ENCODE assay signal across 8 cellular contexts in genomic region chr9:112316544-112316943, GRCh38. TPM values are rescaled to one million over a fixed set of nuclear protein-coding genes. Genes with fewer than 3 reads are reported as not detected.
A peak's percentile ranks its signal among the peaks of the same experiment; 100 is the strongest.
DNase-seq lines count a peak whose midpoint lies in the region; ATAC-seq and TF ChIP-seq lines count a peak whose summit lies in the region.
"Not testable (repeated sequence)": the region's sequence is repeated elsewhere in the genome, so short reads cannot be mapped to it uniquely, and the experiment has no call there.

No MANE protein-coding gene starts in this region.

- not testable (repeated sequence) for H3K27me3 ChIP-seq in CD4-positive, CD25-positive, alpha-beta regulatory T cell (ENCODE audit: control insufficient read depth, insufficient read depth, low read length); HL-60 (ENCODE audit: insufficient read depth, poor library complexity, severe bottlenecking); endodermal cell (ENCODE audit: control insufficient read depth, insufficient read depth, low read length, poor library complexity, severe bottlenecking)

- H3K9me3 Mint-ChIP-seq in CD4-positive, CD25-positive, alpha-beta regulatory T cell; WTC11; activated CD8-positive, alpha-beta memory T cell treated with anti-CD3 and anti-CD28 coated beads, Interleukin-2, amount 10 ng/mL, durations not matched to agents 7 days and 5 days (ENCODE audit: low read depth); activated naive CD8-positive, alpha-beta T cell treated with anti-CD3 and anti-CD28 coated beads for 36 hours; endodermal cell; naive thymus-derived CD8-positive, alpha-beta T cell; stimulated activated memory B cell treated with anti-CD40 and anti-IgM and Interleukin-4, amounts not matched to agents 10 μg/mL and 1 μg/mL and 100 μg/mL, for 72 hours: not testable (repeated sequence)

- ATAC-seq in CD4-positive, CD25-positive, alpha-beta regulatory T cell (ENCODE audit: low read depth in 2 of 2); WTC11; activated CD8-positive, alpha-beta memory T cell treated with anti-CD3 and anti-CD28 coated beads, Interleukin-2, amount 10 ng/mL, durations not matched to agents 7 days and 5 days; naive thymus-derived CD8-positive, alpha-beta T cell; stimulated activated memory B cell treated with anti-CD40 and anti-IgM and Interleukin-4, amounts not matched to agents 10 μg/mL and 1 μg/mL and 100 μg/mL, for 72 hours: not testable (repeated sequence)

- not testable (repeated sequence) for H3K9me3 ChIP-seq in CD4-positive, CD25-positive, alpha-beta regulatory T cell (ENCODE audit: control insufficient read depth in 2 of 2, low read length in 2 of 2); endodermal cell (ENCODE audit: control insufficient read depth, low read length)

- peaks cover 39% of the 10 kb centered on the region for H3K4me1 ChIP-seq in CD4-positive, CD25-positive, alpha-beta regulatory T cell (ENCODE audit: control insufficient read depth, insufficient read depth, low read length, poor library complexity, severe bottlenecking)
- H3K4me1 ChIP-seq in endodermal cell (ENCODE audit: control insufficient read depth, insufficient read depth, low read length): not testable (repeated sequence)

- H3K27ac Mint-ChIP-seq in CD4-positive, CD25-positive, alpha-beta regulatory T cell: peak overlapping the region; percentile 81 to 93 (median 87)
- H3K27ac Mint-ChIP-seq in WTC11: peak overlapping the region; percentile 86; the same call in 1 of the 2 replicates
- peak overlapping the region; percentile 86 for H3K27ac Mint-ChIP-seq in activated CD8-positive, alpha-beta memory T cell treated with anti-CD3 and anti-CD28 coated beads, Interleukin-2, amount 10 ng/mL, durations not matched to agents 7 days and 5 days
- H3K27ac Mint-ChIP-seq in activated naive CD8-positive, alpha-beta T cell treated with anti-CD3 and anti-CD28 coated beads for 36 hours: peak overlapping the region; percentile 92
- peak overlapping the region; percentile 67 for H3K27ac Mint-ChIP-seq in endodermal cell
- peak overlapping the region in 8 of 10 donors; percentile 29 to 84 (median 74) for H3K27ac Mint-ChIP-seq in naive thymus-derived CD8-positive, alpha-beta T cell
- peak overlapping the region; percentile 59 for H3K27ac Mint-ChIP-seq in stimulated activated memory B cell treated with anti-CD40 and anti-IgM and Interleukin-4, amounts not matched to agents 10 μg/mL and 1 μg/mL and 100 μg/mL, for 72 hours

- H3K27ac ChIP-seq in CD4-positive, CD25-positive, alpha-beta regulatory T cell (ENCODE audit: insufficient read depth, low read length, poor library complexity, severe bottlenecking); endodermal cell (ENCODE audit: low read depth, low read length): not testable (repeated sequence)
- H3K27ac ChIP-seq in HL-60 (replicated peaks): peak overlapping the region; percentile 36; the same call in 1 of the 2 replicates

- DNase-seq in CD4-positive, CD25-positive, alpha-beta regulatory T cell; HL-60 (ENCODE audit: low read depth in 1 of 2, low spot score in 1 of 2); WTC11 (ENCODE audit: low spot score); activated CD8-positive, alpha-beta memory T cell treated with anti-CD3 and anti-CD28 coated beads, Interleukin-2, amount 10 ng/mL, durations not matched to agents 7 days and 5 days; activated naive CD8-positive, alpha-beta T cell treated with anti-CD3 and anti-CD28 coated beads for 36 hours; endodermal cell; naive thymus-derived CD8-positive, alpha-beta T cell: not testable (repeated sequence)

- H3K27me3 Mint-ChIP-seq in CD4-positive, CD25-positive, alpha-beta regulatory T cell; WTC11 (ENCODE audit: low read depth); activated CD8-positive, alpha-beta memory T cell treated with anti-CD3 and anti-CD28 coated beads, Interleukin-2, amount 10 ng/mL, durations not matched to agents 7 days and 5 days; activated naive CD8-positive, alpha-beta T cell treated with anti-CD3 and anti-CD28 coated beads for 36 hours; endodermal cell (ENCODE audit: insufficient read depth); naive thymus-derived CD8-positive, alpha-beta T cell; stimulated activated memory B cell treated with anti-CD40 and anti-IgM and Interleukin-4, amounts not matched to agents 10 μg/mL and 1 μg/mL and 100 μg/mL, for 72 hours: not testable (repeated sequence)

- peak overlapping the region; percentile 47 for H3K4me3 ChIP-seq in CD4-positive, CD25-positive, alpha-beta regulatory T cell (ENCODE audit: low read depth, low read length)
- not testable (repeated sequence) for H3K4me3 ChIP-seq in HL-60 (replicated peaks; ENCODE audit: insufficient read depth, low read length); endodermal cell (ENCODE audit: low read length)

- H3K4me3 Mint-ChIP-seq in CD4-positive, CD25-positive, alpha-beta regulatory T cell: peak overlapping the region; percentile 55 to 88 (median 80)
- not testable (repeated sequence) for H3K4me3 Mint-ChIP-seq in WTC11; activated naive CD8-positive, alpha-beta T cell treated with anti-CD3 and anti-CD28 coated beads for 36 hours; endodermal cell; stimulated activated memory B cell treated with anti-CD40 and anti-IgM and Interleukin-4, amounts not matched to agents 10 μg/mL and 1 μg/mL and 100 μg/mL, for 72 hours
- peak overlapping the region; percentile 21 for H3K4me3 Mint-ChIP-seq in activated CD8-positive, alpha-beta memory T cell treated with anti-CD3 and anti-CD28 coated beads, Interleukin-2, amount 10 ng/mL, durations not matched to agents 7 days and 5 days
- H3K4me3 Mint-ChIP-seq in naive thymus-derived CD8-positive, alpha-beta T cell: peak overlapping the region in 8 of 10 donors; percentile 23 to 87 (median 58)

- not testable (repeated sequence) for TF ChIP-seq CTCF in HL-60 (IDR thresholded peaks at IDR 0.05; ENCODE audit: insufficient read depth, low read length); WTC11 (IDR thresholded peaks at IDR 0.05); endodermal cell (conservative IDR thresholded peaks at IDR 0.05)

- CTCF ChIA-PET in WTC11 (lab: Charles Lee): not testable (repeated sequence)
- CTCF ChIA-PET in activated CD8-positive, alpha-beta memory T cell treated with anti-CD3 and anti-CD28 coated beads, Interleukin-2, amount 10 ng/mL, durations not matched to agents 7 days and 5 days (lab: Charles Lee): interaction anchor here (0.8 to 5.7 kb wide), 5 partner anchors 11 to 218 kb away, joined by 3 to 27 read pairs (median 4); partner anchors contain the start of gene PTBP3

- POLR2A ChIA-PET in WTC11 (lab: Charles Lee): not testable (repeated sequence)
- POLR2A ChIA-PET in naive thymus-derived CD8-positive, alpha-beta T cell (lab: Charles Lee): interaction anchor here (0.5 to 1.1 kb wide), 4 partner anchors 9 to 395 kb away, joined by 3 to 5 read pairs (median 4); no protein-coding TSS in a partner anchor

- H3K9ac ChIP-seq in endodermal cell (ENCODE audit: extremely low read depth, low read length, poor library complexity, severe bottlenecking): not testable (repeated sequence)

- H3K4me1 Mint-ChIP-seq in CD4-positive, CD25-positive, alpha-beta regulatory T cell: peaks cover 47 to 93% (median 68%) of the 10 kb centered on the region in 4 donors
- H3K4me1 Mint-ChIP-seq in WTC11 (peaks cover 29% of the 10 kb centered on the region), endodermal cell (peaks cover 21% of the 10 kb centered on the region)
- H3K4me1 Mint-ChIP-seq in activated CD8-positive, alpha-beta memory T cell treated with anti-CD3 and anti-CD28 coated beads, Interleukin-2, amount 10 ng/mL, durations not matched to agents 7 days and 5 days: peaks cover 59% of the 10 kb centered on the region
- H3K4me1 Mint-ChIP-seq in activated naive CD8-positive, alpha-beta T cell treated with anti-CD3 and anti-CD28 coated beads for 36 hours: peaks cover 62% of the 10 kb centered on the region
- H3K4me1 Mint-ChIP-seq in naive thymus-derived CD8-positive, alpha-beta T cell: peaks cover 17 to 91% (median 65%) of the 10 kb centered on the region in 4 donors
- H3K4me1 Mint-ChIP-seq in stimulated activated memory B cell treated with anti-CD40 and anti-IgM and Interleukin-4, amounts not matched to agents 10 μg/mL and 1 μg/mL and 100 μg/mL, for 72 hours: peaks cover 60% of the 10 kb centered on the region

- not testable (repeated sequence) for H3K36me3 ChIP-seq in CD4-positive, CD25-positive, alpha-beta regulatory T cell (ENCODE audit: control insufficient read depth, insufficient read depth, low read length); endodermal cell (ENCODE audit: control insufficient read depth, insufficient read depth, low read length)

- peaks cover 20% of the 10 kb centered on the region for H3K36me3 Mint-ChIP-seq in CD4-positive, CD25-positive, alpha-beta regulatory T cell
- H3K36me3 Mint-ChIP-seq in WTC11; endodermal cell (ENCODE audit: low read depth); naive thymus-derived CD8-positive, alpha-beta T cell; stimulated activated memory B cell treated with anti-CD40 and anti-IgM and Interleukin-4, amounts not matched to agents 10 μg/mL and 1 μg/mL and 100 μg/mL, for 72 hours: not testable (repeated sequence)
- peaks cover 47% of the 10 kb centered on the region for H3K36me3 Mint-ChIP-seq in activated CD8-positive, alpha-beta memory T cell treated with anti-CD3 and anti-CD28 coated beads, Interleukin-2, amount 10 ng/mL, durations not matched to agents 7 days and 5 days
- H3K36me3 Mint-ChIP-seq in activated naive CD8-positive, alpha-beta T cell treated with anti-CD3 and anti-CD28 coated beads for 36 hours: peaks cover 57% of the 10 kb centered on the region

- 95 to 97% methylated on average over 4 to 9 of the region's 9 CpGs for WGBS in endodermal cell (ENCODE audit: insufficient coverage in 1 of 2, insufficient read length in 1 of 2), 2 experiments

RNA-seq across cellular contexts. Expression of gene PTBP3, which starts 16.9 kb away (rescaled TPM):
- 144 TPM for total RNA-seq in CD4-positive, CD25-positive, alpha-beta regulatory T cell
- 10 to 100 TPM; 49.5 to 56.8 (median 52.8) TPM for polyA plus RNA-seq in CD4-positive, CD25-positive, alpha-beta regulatory T cell
- total RNA-seq in WTC11 (2021): 97.5 to 108 TPM (median 100 TPM) in 3 replicates
- 100 to 1,000 TPM; 152 to 186 TPM for total RNA-seq in activated CD8-positive, alpha-beta memory T cell treated with anti-CD3 and anti-CD28 coated beads, Interleukin-2, amount 10 ng/mL, durations not matched to agents 7 days and 5 days
- 100 to 1,000 TPM; 116 to 118 TPM for total RNA-seq in activated naive CD8-positive, alpha-beta T cell treated with anti-CD3 and anti-CD28 coated beads for 36 hours
- total RNA-seq in endodermal cell: 10 to 100 TPM; 83.3 to 94.8 TPM
- polyA plus RNA-seq in endodermal cell (2013, experiment 1 of 2): 33.7 TPM
- 36.1 TPM for polyA plus RNA-seq in endodermal cell (2013, experiment 2 of 2)
- 100 to 1,000 TPM; 120 to 123 TPM for total RNA-seq in naive thymus-derived CD8-positive, alpha-beta T cell
- 10 to 100 TPM; 32.1 to 51.0 (median 35.9) TPM for polyA plus RNA-seq in naive thymus-derived CD8-positive, alpha-beta T cell
